In the genomic region with DNA sequence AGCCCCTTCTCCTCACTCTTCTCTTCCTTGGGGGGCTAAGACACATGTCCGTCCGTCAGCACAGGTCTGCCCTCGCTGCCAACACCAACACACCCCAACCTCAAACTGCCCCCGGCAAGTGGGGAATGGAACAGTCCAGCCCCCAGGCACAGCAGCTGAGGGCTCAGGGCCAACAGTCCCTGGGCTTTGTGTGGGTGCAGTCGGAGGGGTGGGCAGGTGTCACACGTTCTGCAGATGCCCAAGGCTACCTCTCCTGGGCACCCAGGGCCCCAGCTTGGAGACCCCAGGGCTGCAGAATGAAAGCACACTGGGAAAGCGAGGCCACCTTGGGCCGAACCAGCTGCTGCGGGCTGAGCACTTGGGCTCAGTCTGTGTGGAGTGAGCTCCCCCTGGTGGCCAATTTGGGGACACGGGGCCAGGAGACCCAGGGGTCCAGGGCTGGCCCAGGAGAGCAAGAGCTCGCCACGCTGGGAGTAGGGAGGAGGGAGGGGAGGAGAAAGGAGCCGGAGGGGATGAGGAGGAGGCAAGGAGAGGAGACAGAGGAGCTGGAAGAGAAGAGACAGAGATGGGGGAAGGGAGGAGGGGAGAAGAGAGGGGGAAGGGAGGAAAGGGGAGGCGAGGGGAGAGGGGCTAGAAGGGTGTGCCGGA, we compare ENCODE assay signal across 1 cellular context.
TF ChIP-seq lines count a peak whose summit lies in the region.

No MANE protein-coding gene starts in this region.

TF ChIP-seq in GM12878, 131 proteins besides CTCF, POLR2A, EP300 and RAD21:
- TF ChIP-seq YY1 (IDR thresholded peaks at IDR 0.05; ENCODE audit: low read depth, low read length): peak; percentile 39; the same call in 1 of the 2 replicates
- TF ChIP-seq TCF12 (IDR thresholded peaks at IDR 0.05; ENCODE audit: low read depth, low read length): 0 out of 2 replicates have a peak, but pooled peaks have one; percentile 33
- TF ChIP-seq SRF (IDR thresholded peaks at IDR 0.05; ENCODE audit: low read depth in 2 of 2, low read length in 2 of 2): no peak
- TF ChIP-seq KLF5 (IDR thresholded peaks at IDR 0.05; ENCODE audit: partially characterized antibody): no peak
- peak; percentile 91; the same call in 1 of the 2 replicates for TF ChIP-seq HDGF (IDR thresholded peaks at IDR 0.05)
- TF ChIP-seq BHLHE40 (IDR thresholded peaks at IDR 0.05; ENCODE audit: borderline replicate concordance in 1 of 2, low read depth in 2 of 2, low read length in 1 of 2): 0 out of 4 replicates have a peak, but pooled peaks of 1 of the 2 experiments have one; percentile 15
- TF ChIP-seq SMC3 (IDR thresholded peaks at IDR 0.05; ENCODE audit: borderline replicate concordance, low read length): peak; percentile 55
